In genomic region chr6:53635322-53635721, GRCh38 we compare ENCODE assay signal across 23 cellular contexts. TPM values are rescaled to one million over a fixed set of nuclear protein-coding genes. Genes with fewer than 3 reads are reported as not detected.
A peak's percentile ranks its signal among the peaks of the same experiment; 100 is the strongest.
DNase-seq lines count a peak whose midpoint lies in the region; ATAC-seq, FAIRE-seq and TF ChIP-seq lines count a peak whose summit lies in the region.
"Had no signal": no experiment of that assay in that cellular context is flagged by ENCODE, and none has a peak within 500 bp of the region (broad histone marks: within the 10 kb centered on the region; RNA-seq: fewer than 3 reads in every experiment).

No MANE protein-coding gene starts in this region.

- DNase-seq in GM23338 (ENCODE audit: low spot score): no peak
- peak in 1 of 2 experiments; percentile 73 for DNase-seq in SJSA1 (ENCODE audit: low read depth in 1 of 2, low spot score in 2 of 2)
- no peak for DNase-seq in frontal cortex (ENCODE audit: low spot score in 2 of 2)
- peak; percentile 85 for DNase-seq in putamen (ENCODE audit: low spot score)
- no peak for DNase-seq in CD4-positive, alpha-beta T cell
- no peak for DNase-seq in KG1 (lab: John Stamatoyannopoulos, UW)
- no peak for DNase-seq in CD8-positive, alpha-beta memory T cell
- DNase-seq: activated CD4-positive, alpha-beta memory T cell treated with anti-CD3 and anti-CD28 coated beads for 36 hours; activated naive CD8-positive, alpha-beta T cell treated with anti-CD3 and anti-CD28 coated beads for 36 hours; activated T-cell treated with anti-CD3 and anti-CD28 coated beads, Interleukin-2, amount 50 U/mL, for 1 hour; AML-193; esophagus squamous epithelium; GF-D8; heart right ventricle; mesendoderm; MM.1S; NCI-H1694 treated with DMSO at 0.1 percent for 48 hours; NCI-H446; T-helper 1 cell had no signal

- H3K9me2 ChIP-seq in GM23338 (ENCODE audit: insufficient read depth): no peaks in the 10 kb centered on the region; the same call in 1 of the 2 replicates

- H3K4me1 Mint-ChIP-seq in GM23338: no peaks in the 10 kb centered on the region
- no peaks in the 10 kb centered on the region for H3K4me1 Mint-ChIP-seq in CD4-positive, alpha-beta T cell (ENCODE audit: low read depth)
- peaks cover 3 to 18% (median 11%) of the 10 kb centered on the region in 3 donors for H3K4me1 Mint-ChIP-seq in CD8-positive, alpha-beta memory T cell
- H3K4me1 Mint-ChIP-seq in activated T-helper 17 cell treated with anti-CD3 and anti-CD28 coated beads, Interleukin-2, amount 50 U/mL, for 72 hours: no peaks in the 10 kb centered on the region
- H3K4me1 Mint-ChIP-seq: neural crest cell had no signal

- no peak for ATAC-seq in GM23338
- no peak for ATAC-seq in CD4-positive, alpha-beta T cell (ENCODE audit: poor library complexity)
- no peak for ATAC-seq in activated T-helper 17 cell treated with anti-CD3 and anti-CD28 coated beads, Interleukin-2, amount 50 U/mL, for 72 hours (replicated peaks)
- ATAC-seq: heart right ventricle had no signal

- TF ChIP-seq CTCF in GM23338 (conservative IDR thresholded peaks at IDR 0.05; ENCODE audit: low read depth in 2 of 2): no peak
- TF ChIP-seq CTCF in CD4-positive, alpha-beta T cell (IDR thresholded peaks at IDR 0.05): no peak

- H2AFZ ChIP-seq in GM23338: 0 out of 2 replicates have a peak overlapping the region, but pooled peaks have one; percentile 32

- H3K27ac ChIP-seq in GM23338 (ENCODE audit: low read depth) (no peak overlapping the region), SJSA1 (peak overlapping the region; percentile 50)
- no peak overlapping the region for H3K27ac ChIP-seq in CD4-positive, alpha-beta T cell (ENCODE audit: low read depth, low read length)
- H3K27ac ChIP-seq in CD8-positive, alpha-beta memory T cell (ENCODE audit: low read depth, low read length): no peak overlapping the region
- H3K27ac ChIP-seq: esophagus squamous epithelium, heart right ventricle, prostate gland had no signal

- no peak overlapping the region for H3K4me2 ChIP-seq in GM23338

- peak; percentile 56 for FAIRE-seq in frontal cortex (lab: Jason Lieb, UNC)
- FAIRE-seq: GM12878 had no signal

- no peaks in the 10 kb centered on the region for H3K27me3 Mint-ChIP-seq in GM23338 (ENCODE audit: insufficient read depth, low read depth, poor library complexity)
- no peaks in the 10 kb centered on the region for H3K27me3 Mint-ChIP-seq in CD4-positive, alpha-beta T cell
- peaks cover 6% of the 10 kb centered on the region in 2 donors for H3K27me3 Mint-ChIP-seq in CD8-positive, alpha-beta memory T cell
- H3K27me3 Mint-ChIP-seq in activated T-helper 17 cell treated with anti-CD3 and anti-CD28 coated beads, Interleukin-2, amount 50 U/mL, for 72 hours: peaks cover 8% of the 10 kb centered on the region

- H3K4me1 ChIP-seq in GM23338 (ENCODE audit: insufficient read depth) (no peaks in the 10 kb centered on the region), SJSA1 (replicated peaks) (peaks cover 20% of the 10 kb centered on the region)
- no peaks in the 10 kb centered on the region for H3K4me1 ChIP-seq in CD8-positive, alpha-beta memory T cell (ENCODE audit: insufficient read depth, low read length)
- H3K4me1 ChIP-seq: prostate gland had no signal

- H3K79me2 ChIP-seq in GM23338 (replicated peaks; ENCODE audit: insufficient read depth): no peaks in the 10 kb centered on the region

- H4K20me1 ChIP-seq in GM23338 (replicated peaks; ENCODE audit: insufficient read depth): no peaks in the 10 kb centered on the region

- intact Hi-C loops in CD4-positive, alpha-beta T cell (cut with DNase I, micrococcal nuclease): no loop called here

- H3K27me3 ChIP-seq in GM23338 (ENCODE audit: insufficient read depth) (no peaks in the 10 kb centered on the region), SJSA1 (replicated peaks) (no peaks in the 10 kb centered on the region)
- no peaks in the 10 kb centered on the region for H3K27me3 ChIP-seq in CD4-positive, alpha-beta T cell (ENCODE audit: control insufficient read depth, insufficient read depth, low read length)
- H3K27me3 ChIP-seq in CD8-positive, alpha-beta memory T cell (ENCODE audit: insufficient read depth, low read length, poor library complexity, severe bottlenecking): no peaks in the 10 kb centered on the region
- H3K27me3 ChIP-seq: esophagus squamous epithelium, heart right ventricle had no signal

- POLR2A ChIA-PET in CD4-positive, alpha-beta T cell (lab: Charles Lee): no interaction called here
- POLR2A ChIA-PET in CD8-positive, alpha-beta memory T cell (lab: Charles Lee): no interaction called here

- no peaks in the 10 kb centered on the region for H3K36me3 Mint-ChIP-seq in GM23338 (ENCODE audit: low read depth)
- H3K36me3 Mint-ChIP-seq in CD4-positive, alpha-beta T cell (ENCODE audit: low read depth): no peaks in the 10 kb centered on the region
- peaks cover 0 to 10% (median 2%) of the 10 kb centered on the region in 3 donors for H3K36me3 Mint-ChIP-seq in CD8-positive, alpha-beta memory T cell
- H3K36me3 Mint-ChIP-seq in activated T-helper 17 cell treated with anti-CD3 and anti-CD28 coated beads, Interleukin-2, amount 50 U/mL, for 72 hours (ENCODE audit: low read depth): no peaks in the 10 kb centered on the region
- H3K36me3 Mint-ChIP-seq: activated CD4-positive, alpha-beta memory T cell treated with anti-CD3 and anti-CD28 coated beads for 36 hours; activated naive CD8-positive, alpha-beta T cell treated with anti-CD3 and anti-CD28 coated beads for 36 hours had no signal

- H3K9me3 ChIP-seq in SJSA1 (replicated peaks): no peaks in the 10 kb centered on the region
- no peaks in the 10 kb centered on the region for H3K9me3 ChIP-seq in CD4-positive, alpha-beta T cell (ENCODE audit: control insufficient read depth, low read length)
- no peaks in the 10 kb centered on the region for H3K9me3 ChIP-seq in CD8-positive, alpha-beta memory T cell (ENCODE audit: low read length)
- H3K9me3 ChIP-seq: esophagus squamous epithelium, heart right ventricle, prostate gland had no signal

- H3K27ac Mint-ChIP-seq in GM23338: no peak overlapping the region
- no peak overlapping the region for H3K27ac Mint-ChIP-seq in CD4-positive, alpha-beta T cell
- H3K27ac Mint-ChIP-seq in CD8-positive, alpha-beta memory T cell: no peak overlapping the region
- H3K27ac Mint-ChIP-seq in activated T-helper 17 cell treated with anti-CD3 and anti-CD28 coated beads, Interleukin-2, amount 50 U/mL, for 72 hours: no peak overlapping the region
- H3K27ac Mint-ChIP-seq: activated CD4-positive, alpha-beta memory T cell treated with anti-CD3 and anti-CD28 coated beads for 36 hours; activated naive CD8-positive, alpha-beta T cell treated with anti-CD3 and anti-CD28 coated beads for 36 hours had no signal

- H3K36me3 ChIP-seq in GM23338 (ENCODE audit: insufficient read depth) (no peaks in the 10 kb centered on the region), SJSA1 (no peaks in the 10 kb centered on the region)
- H3K36me3 ChIP-seq in CD8-positive, alpha-beta memory T cell (ENCODE audit: insufficient read depth, low read length): no peaks in the 10 kb centered on the region
- H3K36me3 ChIP-seq: esophagus squamous epithelium, heart right ventricle, prostate gland had no signal

- H3K4me3 ChIP-seq in GM23338 (no peak overlapping the region), SJSA1 (peak overlapping the region; percentile 9)
- no peak overlapping the region for H3K4me3 ChIP-seq in CD8-positive, alpha-beta memory T cell (ENCODE audit: low read length)
- H3K4me3 ChIP-seq: esophagus squamous epithelium, GM12878, heart right ventricle, prostate gland had no signal

- CTCF ChIA-PET in CD4-positive, alpha-beta T cell (lab: Charles Lee): interaction anchor here (1.0 to 1.5 kb wide), 2 partner anchors 54 to 84 kb away, joined by 3 read pairs; no protein-coding TSS in a partner anchor
- CTCF ChIA-PET in CD8-positive, alpha-beta memory T cell (lab: Charles Lee): interaction anchor here (0.8 to 1.8 kb wide), 2 partner anchors 12 to 16 kb away, joined by 3 to 6 read pairs; no protein-coding TSS in a partner anchor

- H3K4me3 Mint-ChIP-seq in GM23338: no peak overlapping the region
- no peak overlapping the region for H3K4me3 Mint-ChIP-seq in CD4-positive, alpha-beta T cell
- H3K4me3 Mint-ChIP-seq in CD8-positive, alpha-beta memory T cell: no peak overlapping the region
- H3K4me3 Mint-ChIP-seq in activated T-helper 17 cell treated with anti-CD3 and anti-CD28 coated beads, Interleukin-2, amount 50 U/mL, for 72 hours: no peak overlapping the region
- H3K4me3 Mint-ChIP-seq: activated CD4-positive, alpha-beta memory T cell treated with anti-CD3 and anti-CD28 coated beads for 36 hours; activated naive CD8-positive, alpha-beta T cell treated with anti-CD3 and anti-CD28 coated beads for 36 hours; neural crest cell had no signal

- no peaks in the 10 kb centered on the region for H3K9me3 Mint-ChIP-seq in GM23338
- no peaks in the 10 kb centered on the region for H3K9me3 Mint-ChIP-seq in CD4-positive, alpha-beta T cell
- no peaks in the 10 kb centered on the region for H3K9me3 Mint-ChIP-seq in CD8-positive, alpha-beta memory T cell
- no peaks in the 10 kb centered on the region for H3K9me3 Mint-ChIP-seq in activated T-helper 17 cell treated with anti-CD3 and anti-CD28 coated beads, Interleukin-2, amount 50 U/mL, for 72 hours
- H3K9me3 Mint-ChIP-seq: activated CD4-positive, alpha-beta memory T cell treated with anti-CD3 and anti-CD28 coated beads for 36 hours; activated naive CD8-positive, alpha-beta T cell treated with anti-CD3 and anti-CD28 coated beads for 36 hours; neural crest cell had no signal

- no peaks in the 10 kb centered on the region for H3F3A ChIP-seq in GM23338 (replicated peaks; ENCODE audit: low read depth)

RNA-seq across cellular contexts. Expression of gene KLHL31, which starts 30.2 kb away (rescaled TPM):
- 0.47 and 0.87 TPM in 2 replicates for total RNA-seq in GM23338 (2014; rRNA removed; shearing (Covaris generic))
- 0.37 and 0.57 TPM in 2 replicates for polyA plus RNA-seq in GM23338 (2016; fragmentation: Nextera tagmentation; extraction: Ambion mirVana)
- total RNA-seq in SJSA1 (2014; rRNA removed; shearing (Covaris generic)): 0.11 TPM in 1 of 2 replicates, not detected in the other
- under 0.01 TPM for total RNA-seq in frontal cortex
- total RNA-seq in CD4-positive, alpha-beta T cell: under 1 TPM; 0.03 to 0.08 TPM
- under 1 TPM; 0.16 to 0.26 TPM for total RNA-seq in CD8-positive, alpha-beta memory T cell
- polyA plus RNA-seq in CD8-positive, alpha-beta memory T cell: not detected
- under 1 TPM; 0.28 to 0.42 TPM for total RNA-seq in activated T-helper 17 cell treated with anti-CD3 and anti-CD28 coated beads, Interleukin-2, amount 50 U/mL, for 72 hours
- total RNA-seq: GM12878 had no signal
